8 cellular contexts compared by ENCODE assay signal in genomic region chr6:127539292-127539691, GRCh38. TPM values are rescaled to one million over a fixed set of nuclear protein-coding genes. Genes with fewer than 3 reads are reported as not detected.
A peak's percentile ranks its signal among the peaks of the same experiment; 100 is the strongest.
DNase-seq lines count a peak whose midpoint lies in the region; ATAC-seq and TF ChIP-seq lines count a peak whose summit lies in the region.

No MANE protein-coding gene starts in this region.

- no peaks in the 10 kb centered on the region for H3K36me3 Mint-ChIP-seq in brain

- no peak overlapping the region for H2AFZ ChIP-seq in parathyroid adenoma

- H3K4me3 ChIP-seq in AG09309 (ENCODE audit: control insufficient read depth, low read depth, low read length) (no peak overlapping the region), parathyroid adenoma (ENCODE audit: low read depth, low read length) (no peak overlapping the region)

- no peaks in the 10 kb centered on the region for H3K9me3 Mint-ChIP-seq in brain

- H3K4me3 Mint-ChIP-seq in brain: no peak overlapping the region

- DNase-seq in AG09309 (ENCODE audit: low read depth): no peak
- DNase-seq in NCI-H128 (lab: John Stamatoyannopoulos, UW; ENCODE audit: unreplicated experiment): peak; percentile 21
- no peak for DNase-seq in epidermal melanocyte (ENCODE audit: insufficient read length, low spot score)
- DNase-seq in foreskin melanocyte: no peak

- no peaks in the 10 kb centered on the region for H3K79me2 ChIP-seq in parathyroid adenoma

- H3K27me3 Mint-ChIP-seq in brain: peaks cover 3% of the 10 kb centered on the region

- no peak overlapping the region for H3K9ac ChIP-seq in parathyroid adenoma

- H3K27me3 ChIP-seq in parathyroid adenoma (ENCODE audit: control insufficient read depth, insufficient read depth, low read length): no peaks in the 10 kb centered on the region

- H3K27ac Mint-ChIP-seq in brain: no peak overlapping the region

- TF ChIP-seq CTCF in AG09309 (IDR thresholded peaks at IDR 0.05; ENCODE audit: control insufficient read depth, insufficient read depth, low read depth, low read length, missing control alignments) (peak; percentile 21), brain (conservative IDR thresholded peaks at IDR 0.05) (peak; percentile 72 to 78), parathyroid adenoma (IDR thresholded peaks at IDR 0.05) (peak; percentile 40)

- H3K36me3 ChIP-seq in parathyroid adenoma (ENCODE audit: control insufficient read depth, insufficient read depth, low read length): no peaks in the 10 kb centered on the region

- peaks cover 4% of the 10 kb centered on the region for H3K4me1 Mint-ChIP-seq in brain

- peak; percentile 63 for ATAC-seq in GM18868 (IDR thresholded peaks at IDR 0.05; ENCODE audit: unreplicated experiment)
- no peak for ATAC-seq in GM19023 (IDR thresholded peaks at IDR 0.05; ENCODE audit: unreplicated experiment)

- H3K9me3 ChIP-seq in parathyroid adenoma (ENCODE audit: control insufficient read depth, low read length): no peaks in the 10 kb centered on the region

- H3K4me1 ChIP-seq in parathyroid adenoma: no peaks in the 10 kb centered on the region

- H3K27ac ChIP-seq in parathyroid adenoma: no peak overlapping the region

- no peak overlapping the region for H3K4me2 ChIP-seq in parathyroid adenoma (ENCODE audit: low read length)

RNA-seq across cellular contexts. Expression of gene C6orf58, which starts 37.7 kb away (rescaled TPM):
- polyA plus RNA-seq in brain (ENCODE audit: insufficient read depth, low read depth, low replicate concordance): not detected

Comparison
In these comparisons a context has a peak if more than half of its experiments do, and no peak if none do; other contexts are left out.
1. CTCF ChIP-seq: peak in every context shown above with its lines; median percentile 75 in brain; 40 in parathyroid adenoma; 21 in AG09309.